8 cellular contexts compared by ENCODE assay signal in the genomic region with DNA sequence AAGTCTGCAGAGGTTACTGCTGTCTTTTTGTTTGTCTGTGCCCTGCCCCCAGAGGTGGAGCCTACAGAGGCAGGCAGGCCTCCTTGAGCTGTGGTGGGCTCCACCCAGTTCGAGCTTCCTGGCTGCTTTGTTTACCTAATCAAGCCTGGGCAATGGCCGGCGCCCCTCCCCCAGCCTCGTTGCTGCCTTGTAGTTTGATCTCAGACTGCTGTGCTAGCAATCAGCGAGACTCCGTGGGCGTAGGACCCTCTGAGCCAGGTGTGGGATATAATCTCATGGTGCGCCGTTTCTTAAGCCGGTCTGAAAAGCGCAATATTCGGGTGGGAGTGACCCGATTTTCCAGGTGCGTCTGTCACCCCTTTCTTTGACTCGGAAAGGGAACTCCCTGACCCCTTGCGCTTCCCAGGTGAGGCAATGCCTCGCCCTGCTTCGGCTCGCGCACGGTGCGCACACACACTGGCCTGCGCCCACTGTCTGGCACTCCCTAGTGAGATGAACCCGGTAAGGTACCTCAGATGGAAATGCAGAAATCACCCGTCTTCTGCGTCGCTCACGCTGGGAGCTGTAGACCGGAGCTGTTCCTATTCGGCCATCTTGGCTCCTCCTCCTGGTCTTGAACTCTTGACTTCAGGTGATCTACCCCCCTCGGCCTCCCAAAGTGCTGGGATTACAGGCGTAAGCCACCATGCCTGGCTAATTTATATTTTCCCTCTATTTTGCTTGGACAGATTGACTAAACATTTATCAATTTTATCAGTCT. TPM values are rescaled to one million over a fixed set of nuclear protein-coding genes. Genes with fewer than 3 reads are reported as not detected.
DNase-seq lines count a peak whose midpoint lies in the region; ATAC-seq and TF ChIP-seq lines count a peak whose summit lies in the region.
"Not testable (repeated sequence)": the region's sequence is repeated elsewhere in the genome, so short reads cannot be mapped to it uniquely, and the experiment has no call there.

No MANE protein-coding gene starts in this region.

- H3K79me1 ChIP-seq in mesendoderm (ENCODE audit: low read length) = not testable (repeated sequence)

- H3K4ac ChIP-seq in mesendoderm (ENCODE audit: low read depth, low read length) = not testable (repeated sequence)

- H3K23ac ChIP-seq in mesendoderm (ENCODE audit: low read length) = not testable (repeated sequence)

- H3K56ac ChIP-seq in mesendoderm (ENCODE audit: low read length) = not testable (repeated sequence)

- not testable (repeated sequence) for H3K27ac ChIP-seq in HEK293 (ENCODE audit: extremely low read depth, low read depth, low read length); mesendoderm (ENCODE audit: low read depth, low read length)

- H3K4me1 Mint-ChIP-seq in Caco-2 (ENCODE audit: low read depth, unreplicated experiment); activated CD4-positive, alpha-beta T cell treated with anti-CD3 and anti-CD28 coated beads, Interleukin-2, amount 10 ng/mL, durations not matched to agents 7 days and 5 days; activated naive CD8-positive, alpha-beta T cell treated with anti-CD3 and anti-CD28 coated beads for 36 hours; endothelial cell (ENCODE audit: unreplicated experiment): not testable (repeated sequence)
- peaks cover 10% of the 10 kb centered on the region for H3K4me1 Mint-ChIP-seq in stimulated activated effector memory CD8-positive, alpha-beta T cell treated with anti-CD3 and anti-CD28 coated beads, Interleukin-12 subunit alpha, Interleukin-12 subunit beta, amount 100 ng/mL, for 72 hours

- H4K8ac ChIP-seq in mesendoderm (ENCODE audit: low read depth, low read length) = not testable (repeated sequence)

- not testable (repeated sequence) for H3K9ac ChIP-seq in mesendoderm (ENCODE audit: low read length)

- H2AK5ac ChIP-seq in mesendoderm (ENCODE audit: low read length) = not testable (repeated sequence)

- not testable (repeated sequence) for ATAC-seq in stimulated activated effector memory CD8-positive, alpha-beta T cell treated with anti-CD3 and anti-CD28 coated beads, Interleukin-12 subunit alpha, Interleukin-12 subunit beta, amount 100 ng/mL, for 72 hours

- not testable (repeated sequence) for H2BK15ac ChIP-seq in mesendoderm (replicated peaks; ENCODE audit: low read depth)

- H3K4me2 ChIP-seq in mesendoderm (ENCODE audit: low read length) = not testable (repeated sequence)

- not testable (repeated sequence) for H3K27ac Mint-ChIP-seq in Caco-2 (ENCODE audit: unreplicated experiment)
- H3K27ac Mint-ChIP-seq in activated CD4-positive, alpha-beta T cell treated with anti-CD3 and anti-CD28 coated beads, Interleukin-2, amount 10 ng/mL, durations not matched to agents 7 days and 5 days = peak overlapping the region; percentile 80
- peak overlapping the region; percentile 20 for H3K27ac Mint-ChIP-seq in activated naive CD8-positive, alpha-beta T cell treated with anti-CD3 and anti-CD28 coated beads for 36 hours
- H3K27ac Mint-ChIP-seq in endothelial cell (ENCODE audit: unreplicated experiment) = peak overlapping the region; percentile 6
- H3K27ac Mint-ChIP-seq in stimulated activated effector memory CD8-positive, alpha-beta T cell treated with anti-CD3 and anti-CD28 coated beads, Interleukin-12 subunit alpha, Interleukin-12 subunit beta, amount 100 ng/mL, for 72 hours = peak overlapping the region; percentile 13

- not testable (repeated sequence) for H3K4me3 ChIP-seq in Caco-2 (ENCODE audit: low read depth, low read length); HEK293 (ENCODE audit: low read depth, low read length); mesendoderm (ENCODE audit: low read length)

- peak; percentile 42 to 51 for DNase-seq in Caco-2
- DNase-seq in NCI-H69 (lab: John Stamatoyannopoulos, UW) = peak; percentile 0
- DNase-seq in activated CD4-positive, alpha-beta T cell treated with anti-CD3 and anti-CD28 coated beads, Interleukin-2, amount 10 ng/mL, durations not matched to agents 7 days and 5 days; activated naive CD8-positive, alpha-beta T cell treated with anti-CD3 and anti-CD28 coated beads for 36 hours; mesendoderm; stimulated activated effector memory CD8-positive, alpha-beta T cell treated with anti-CD3 and anti-CD28 coated beads, Interleukin-12 subunit alpha, Interleukin-12 subunit beta, amount 100 ng/mL, for 72 hours (ENCODE audit: low spot score in 2 of 2): not testable (repeated sequence)
- peak; percentile 30 for DNase-seq in endothelial cell (ENCODE audit: low spot score)

- not testable (repeated sequence) for H3K27me3 ChIP-seq in Caco-2 (replicated peaks; ENCODE audit: control insufficient read depth, insufficient read depth, low read length); mesendoderm (ENCODE audit: insufficient read depth, low read length, poor library complexity)

- H4K5ac ChIP-seq in mesendoderm (ENCODE audit: low read length) = not testable (repeated sequence)

- not testable (repeated sequence) for H3K36me3 ChIP-seq in Caco-2 (ENCODE audit: control insufficient read depth, insufficient read depth, low read length); mesendoderm (ENCODE audit: control insufficient read depth, insufficient read depth, low read length)
- H3K36me3 ChIP-seq in HEK293 (ENCODE audit: control insufficient read depth in 2 of 2, insufficient read depth in 1 of 2, low read length in 2 of 2) = peaks cover 11 to 33% of the 10 kb centered on the region in 2 experiments

- not testable (repeated sequence) for H3K9me3 ChIP-seq in Caco-2; HEK293 (ENCODE audit: control insufficient read depth, insufficient read depth, low read depth, low read length)

- H3K4me3 Mint-ChIP-seq in Caco-2 (ENCODE audit: unreplicated experiment) (peak overlapping the region; percentile 9), endothelial cell (ENCODE audit: unreplicated experiment) (peak overlapping the region; percentile 12)
- H3K4me3 Mint-ChIP-seq in activated CD4-positive, alpha-beta T cell treated with anti-CD3 and anti-CD28 coated beads, Interleukin-2, amount 10 ng/mL, durations not matched to agents 7 days and 5 days; activated naive CD8-positive, alpha-beta T cell treated with anti-CD3 and anti-CD28 coated beads for 36 hours; stimulated activated effector memory CD8-positive, alpha-beta T cell treated with anti-CD3 and anti-CD28 coated beads, Interleukin-12 subunit alpha, Interleukin-12 subunit beta, amount 100 ng/mL, for 72 hours: not testable (repeated sequence)

- H2BK5ac ChIP-seq in mesendoderm (ENCODE audit: low read length) = not testable (repeated sequence)

- H3K9me3 Mint-ChIP-seq in Caco-2 (ENCODE audit: unreplicated experiment); activated CD4-positive, alpha-beta T cell treated with anti-CD3 and anti-CD28 coated beads, Interleukin-2, amount 10 ng/mL, durations not matched to agents 7 days and 5 days; activated naive CD8-positive, alpha-beta T cell treated with anti-CD3 and anti-CD28 coated beads for 36 hours; endothelial cell (ENCODE audit: unreplicated experiment); stimulated activated effector memory CD8-positive, alpha-beta T cell treated with anti-CD3 and anti-CD28 coated beads, Interleukin-12 subunit alpha, Interleukin-12 subunit beta, amount 100 ng/mL, for 72 hours: not testable (repeated sequence)

- not testable (repeated sequence) for H3K27me3 Mint-ChIP-seq in Caco-2 (ENCODE audit: insufficient read depth, unreplicated experiment); activated CD4-positive, alpha-beta T cell treated with anti-CD3 and anti-CD28 coated beads, Interleukin-2, amount 10 ng/mL, durations not matched to agents 7 days and 5 days; activated naive CD8-positive, alpha-beta T cell treated with anti-CD3 and anti-CD28 coated beads for 36 hours; endothelial cell (ENCODE audit: unreplicated experiment)

- not testable (repeated sequence) for BruUV-seq in Caco-2 (replicated peaks; lab: Mats Ljungman, UMichigan)

- CTCF ChIA-PET in Caco-2 (lab: Charles Lee); activated CD4-positive, alpha-beta T cell treated with anti-CD3 and anti-CD28 coated beads, Interleukin-2, amount 10 ng/mL, durations not matched to agents 7 days and 5 days (lab: Charles Lee): not testable (repeated sequence)
- CTCF ChIA-PET in HEK293 (lab: Yijun Ruan, JAX) = interaction anchor here (1.1 to 1.2 kb wide), 2 partner anchors 9 to 90 kb away, joined by 3 read pairs; no protein-coding TSS in a partner anchor

- H3K36me3 Mint-ChIP-seq in Caco-2 (ENCODE audit: insufficient read depth, unreplicated experiment) = peaks cover 12% of the 10 kb centered on the region
- peaks cover 14% of the 10 kb centered on the region for H3K36me3 Mint-ChIP-seq in activated CD4-positive, alpha-beta T cell treated with anti-CD3 and anti-CD28 coated beads, Interleukin-2, amount 10 ng/mL, durations not matched to agents 7 days and 5 days (ENCODE audit: low read depth)
- peaks cover 11% of the 10 kb centered on the region for H3K36me3 Mint-ChIP-seq in activated naive CD8-positive, alpha-beta T cell treated with anti-CD3 and anti-CD28 coated beads for 36 hours
- H3K36me3 Mint-ChIP-seq in endothelial cell (ENCODE audit: low read depth, unreplicated experiment) = not testable (repeated sequence)
- H3K36me3 Mint-ChIP-seq in stimulated activated effector memory CD8-positive, alpha-beta T cell treated with anti-CD3 and anti-CD28 coated beads, Interleukin-12 subunit alpha, Interleukin-12 subunit beta, amount 100 ng/mL, for 72 hours = peaks cover 20% of the 10 kb centered on the region

- not testable (repeated sequence) for TF ChIP-seq CTCF in Caco-2 (IDR thresholded peaks at IDR 0.05; ENCODE audit: insufficient read depth in 1 of 2, low read depth in 1 of 2, low read length in 1 of 2, severe bottlenecking in 1 of 2, unreplicated experiment in 1 of 2); HEK293 (tag by site-specific recombination; IDR thresholded peaks at IDR 0.05); endothelial cell (IDR thresholded peaks at IDR 0.05; ENCODE audit: unreplicated experiment)

- not testable (repeated sequence) for H3K79me2 ChIP-seq in mesendoderm (ENCODE audit: control insufficient read depth, insufficient read depth, low read length)

- H3K18ac ChIP-seq in mesendoderm (ENCODE audit: low read length) = peak overlapping the region; percentile 70

- H2BK120ac ChIP-seq in mesendoderm (ENCODE audit: low read depth, low read length) = not testable (repeated sequence)

- intact Hi-C loops in Caco-2 (cut with micrococcal nuclease; ENCODE audit: unreplicated experiment) = not testable (repeated sequence)

- no CpG with 5 or more reads among the region's 32 CpGs for WGBS in mesendoderm (ENCODE audit: extremely low coverage, insufficient coverage, low lambda C conversion rate)

- not testable (repeated sequence) for H3K4me1 ChIP-seq in Caco-2; HEK293 (ENCODE audit: control insufficient read depth, insufficient read depth, low read length); mesendoderm (ENCODE audit: control insufficient read depth, low read depth, low read length)

- POLR2A ChIA-PET in Caco-2 (lab: Charles Lee) = interaction anchor here (0.6 kb wide), 1 partner anchor 145 kb away, joined by 4 read pairs; no protein-coding TSS in a partner anchor
- POLR2A ChIA-PET in HEK293 (lab: Yijun Ruan, JAX); activated CD4-positive, alpha-beta T cell treated with anti-CD3 and anti-CD28 coated beads, Interleukin-2, amount 10 ng/mL, durations not matched to agents 7 days and 5 days (lab: Charles Lee): not testable (repeated sequence)

RNA-seq across cellular contexts. Expression of a gene that starts 27.5 kb away (rescaled TPM):
- total RNA-seq in Caco-2 (2022) (40.8 and 46.9 TPM in 2 replicates), endothelial cell (ENCODE audit: unreplicated experiment) (89.9 TPM)
- 10 to 100 TPM; 38.5 to 38.6 TPM for total RNA-seq in activated CD4-positive, alpha-beta T cell treated with anti-CD3 and anti-CD28 coated beads, Interleukin-2, amount 10 ng/mL, durations not matched to agents 7 days and 5 days
- 10 to 100 TPM; 32.8 to 33.9 TPM for total RNA-seq in activated naive CD8-positive, alpha-beta T cell treated with anti-CD3 and anti-CD28 coated beads for 36 hours
- 28.1 TPM for polyA plus RNA-seq in mesendoderm (2013, experiment 1 of 2)
- polyA plus RNA-seq in mesendoderm (2013, experiment 2 of 2) = 28.8 TPM

RNA-seq across cellular contexts. Expression of a gene that starts 32.8 kb away (rescaled TPM):
- total RNA-seq in Caco-2 (2022) = 38.3 and 42.2 TPM in 2 replicates
- total RNA-seq in activated CD4-positive, alpha-beta T cell treated with anti-CD3 and anti-CD28 coated beads, Interleukin-2, amount 10 ng/mL, durations not matched to agents 7 days and 5 days = 10 to 100 TPM; 34.6 to 35.2 TPM
- 10 to 100 TPM; 71.2 to 80.8 TPM for total RNA-seq in activated naive CD8-positive, alpha-beta T cell treated with anti-CD3 and anti-CD28 coated beads for 36 hours
- 22.1 TPM for total RNA-seq in endothelial cell (ENCODE audit: unreplicated experiment)
- polyA plus RNA-seq in mesendoderm (2013, experiment 1 of 2) = 20.0 TPM
- 21.4 TPM for polyA plus RNA-seq in mesendoderm (2013, experiment 2 of 2)
